8 cellular contexts compared by ENCODE assay signal in genomic region chr6:34414999-34415858, GRCh38. TPM values are rescaled to one million over a fixed set of nuclear protein-coding genes. Genes with fewer than 3 reads are reported as not detected.
DNase-seq lines count a peak whose midpoint lies in the region; ATAC-seq, FAIRE-seq and TF ChIP-seq lines count a peak whose summit lies in the region.

No MANE protein-coding gene starts in this region.

- H3K36me3 ChIP-seq in K562 (ENCODE audit: control insufficient read depth, insufficient read depth, low read length), result peaks cover 62% of the 10 kb centered on the region
- H3K36me3 ChIP-seq in gastrocnemius medialis, result peaks cover 0 to 35% of the 10 kb centered on the region in 2 donors

- DNase-seq in Calu3 (peak; percentile 72), HuH-7 (ENCODE audit: low spot score) (peak; percentile 58), SHP77 treated with DMSO at 0.1 percent for 48 hours (lab: John Stamatoyannopoulos, UW) (peak; percentile 22), K562 (ENCODE audit: extremely low read depth in 1 of 4, low spot score in 3 of 4) (peak; percentile 50 to 82 (median 63)), hepatic stellate cell (ENCODE audit: low spot score) (peak; percentile 63), gastrocnemius medialis (peak; percentile 51 to 57)

- H3K4me3 Mint-ChIP-seq in Calu3 (ENCODE audit: low read depth, unreplicated experiment), result no peak overlapping the region

- H3K27ac ChIP-seq in K562 (ENCODE audit: extremely low read depth, low read depth, low read length) (no peak overlapping the region; the same call in 2 of the 3 replicates), gastrocnemius medialis (peak overlapping the region; percentile 41 to 59 (median 54))

- peaks cover 43% of the 10 kb centered on the region for H3K4me1 Mint-ChIP-seq in Calu3 (ENCODE audit: low read depth, unreplicated experiment)

- CTCF ChIA-PET in Calu3 (lab: Charles Lee), result interaction anchor here (0.6 to 5.1 kb wide), 57 partner anchors 11 to 770 kb away, joined by 3 to 107 read pairs (median 5); partner anchors contain the start of genes HMGA1, RPS10, SMIM29 and TAF11
- CTCF ChIA-PET in K562 (lab: Yijun Ruan, JAX; ENCODE audit: low intra/inter-chr PET ratio), result interaction anchor here (0.6 to 3.3 kb wide), 7 partner anchors 9 to 252 kb away, joined by 3 to 27 read pairs (median 4); partner anchors contain the start of genes NUDT3 and SMIM29

- in situ Hi-C loops in K562 (cut with MboI) (loop anchor here (5.0 kb wide), 2 partner anchors 168 to 248 kb away; partner anchors contain the start of gene SMIM29), gastrocnemius medialis (cut with MboI; ENCODE audit: low sequenced_read_pairs in 4 of 4) (loop anchor here in 3 of 4 donors (5.0 to 10.0 kb wide), 3 partner anchors 163 to 223 kb away; no protein-coding TSS in a partner anchor)

- H3K4me3 ChIP-seq in K562 (no peak overlapping the region), gastrocnemius medialis (no peak overlapping the region)

- H3K27ac Mint-ChIP-seq in Calu3 (ENCODE audit: unreplicated experiment), result peak overlapping the region; percentile 62

- H3K79me2 ChIP-seq in K562 (ENCODE audit: control insufficient read depth, insufficient read depth, low read length), result peaks cover 5% of the 10 kb centered on the region

- no peaks in the 10 kb centered on the region for H3K27me3 Mint-ChIP-seq in Calu3 (ENCODE audit: unreplicated experiment)

- H3K27me3 ChIP-seq in K562 (ENCODE audit: control insufficient read depth in 2 of 2, insufficient read depth in 2 of 2, low read length in 2 of 2), result no peaks in the 10 kb centered on the region
- no peaks in the 10 kb centered on the region for H3K27me3 ChIP-seq in gastrocnemius medialis

- peak; percentile 95 to 97 for TF ChIP-seq RAD21 in K562 (CRISPR knock-in tag; conservative IDR thresholded peaks at IDR 0.05 in 1 of 2, IDR thresholded peaks at IDR 0.05 in 1 of 2)

- no peak overlapping the region for H3K9ac ChIP-seq in K562 (ENCODE audit: insufficient read depth in 1 of 2, low read depth in 2 of 2, low read length in 2 of 2)

- TF ChIP-seq POLR2A in K562 (conservative IDR thresholded peaks at IDR 0.05) (no peak), gastrocnemius medialis (IDR thresholded peaks at IDR 0.05) (no peak)

- POLR2A ChIA-PET in K562 (lab: Yijun Ruan, JAX), result interaction anchor here (0.7 to 4.9 kb wide), 24 partner anchors 9 to 675 kb away, joined by 3 to 67 read pairs (median 5); partner anchors contain the start of genes HMGA1, NUDT3, RPS10 and SMIM29

- intact Hi-C loops in Calu3 (cut with micrococcal nuclease; ENCODE audit: unreplicated experiment) (loop anchor here (1.0 kb wide), 3 partner anchors 166 to 251 kb away; partner anchors contain the start of gene SMIM29), K562 (cut with micrococcal nuclease) (loop anchor here (1.0 to 2.0 kb wide), 3 partner anchors 166 to 250 kb away; partner anchors contain the start of gene SMIM29), gastrocnemius medialis (cut with DNase I; ENCODE audit: low total_unique reads) (loop anchor here (1.0 kb wide), 2 partner anchors 166 to 219 kb away; partner anchors contain the start of gene SMIM29)

- H3K9me3 ChIP-seq in K562 (replicated peaks; ENCODE audit: control insufficient read depth, insufficient read depth, low read depth, low read length), result no peaks in the 10 kb centered on the region
- no peaks in the 10 kb centered on the region for H3K9me3 ChIP-seq in gastrocnemius medialis

- no peak for TF ChIP-seq EP300 in K562 (IDR thresholded peaks at IDR 0.05; ENCODE audit: low read length)

- peak; percentile 76 for FAIRE-seq in K562 (lab: Jason Lieb, UNC)

- H3K9me1 ChIP-seq in K562 (ENCODE audit: control insufficient read depth, insufficient read depth, low read length), result no peaks in the 10 kb centered on the region

- WGBS in K562 (ENCODE audit: insufficient coverage, low coverage, missing lambda C conversion rate), result 71% methylated on average over 11 of the region's 11 CpGs

- no peaks in the 10 kb centered on the region for H3K9me3 Mint-ChIP-seq in Calu3 (ENCODE audit: low read depth, unreplicated experiment)

- ATAC-seq in K562 (peak; percentile 85), gastrocnemius medialis (peak; percentile 94 to 96), GM21529 (IDR thresholded peaks at IDR 0.05; ENCODE audit: unreplicated experiment) (no peak), GM21390 (IDR thresholded peaks at IDR 0.05; ENCODE audit: unreplicated experiment) (no peak)

- H4K20me1 ChIP-seq in K562 (replicated peaks; ENCODE audit: control insufficient read depth, insufficient read depth, low read length), result peaks cover 20% of the 10 kb centered on the region

- BruUV-seq in Calu3 (replicated peaks; lab: Mats Ljungman, UMichigan) (no TSS peak), K562 (replicated peaks; lab: Mats Ljungman, UMichigan) (no TSS peak)

- no peak overlapping the region for H3K4me2 ChIP-seq in K562 (ENCODE audit: insufficient read depth, low read length)

- TF ChIP-seq CTCF in Calu3 (IDR thresholded peaks at IDR 0.05; ENCODE audit: unreplicated experiment), result peak; percentile 85
- peak; percentile 73 to 89 (median 78) for TF ChIP-seq CTCF in K562 (IDR thresholded peaks at IDR 0.05 in 2 of 3, conservative IDR thresholded peaks at IDR 0.05 in 1 of 3; ENCODE audit: insufficient read depth in 2 of 3, low read depth in 1 of 3, low read length in 3 of 3)
- TF ChIP-seq CTCF in gastrocnemius medialis (IDR thresholded peaks at IDR 0.05 in 4 of 5, conservative IDR thresholded peaks at IDR 0.05 in 1 of 5), result peak; percentile 76 to 84 (median 78)

- no peak overlapping the region for H2AFZ ChIP-seq in K562 (ENCODE audit: low read depth, low read length)

- peaks cover 60% of the 10 kb centered on the region for H3K36me3 Mint-ChIP-seq in Calu3 (ENCODE audit: insufficient read depth, unreplicated experiment)

- H3K4me1 ChIP-seq in K562 (replicated peaks in 1 of 2; ENCODE audit: control insufficient read depth in 2 of 2, insufficient read depth in 2 of 2, low read length in 2 of 2) (no peaks in the 10 kb centered on the region), gastrocnemius medialis (peaks cover 7 to 10% of the 10 kb centered on the region in 2 donors)

RNA-seq across cellular contexts. Expression of gene RPS10, which starts 10.6 kb away (rescaled TPM):
- total RNA-seq in Calu3 (2022) (1,887 and 2,049 TPM in 2 replicates), K562 (2014; rRNA removed) (3,907 and 4,273 TPM in 2 replicates), K562 (2014; rRNA removed; fragmentation: Illumina TruSeq; extraction: Trizol) (2,809 and 3,197 TPM in 2 replicates), K562 (2015; rRNA removed; fragmentation: Illumina TruSeq; extraction: Trizol) (3,578 and 3,876 TPM in 2 replicates), K562 (2021) (3,062 and 3,200 TPM in 2 replicates), gastrocnemius medialis (1,000 to 10,000 TPM; 1,471 to 2,243 (median 1,775) TPM)
- 244 and 499 TPM in 2 replicates for total RNA-seq in K562 (2011; cell fraction: chromatin; rRNA removed; ENCODE audit: low replicate concordance)
- 961 and 1,244 TPM in 2 replicates for total RNA-seq in K562 (2011; cell fraction: nucleolus; rRNA removed)
- 1,028 and 1,732 TPM in 2 replicates for total RNA-seq in K562 (2011; cell fraction: nucleoplasm; rRNA removed)
- polyA plus RNA-seq in K562 (2011; rRNA removed) (5,201 and 6,397 TPM in 2 replicates), K562 (2014; fragmentation: Illumina TruSeq; extraction: Trizol) (4,753 and 5,213 TPM in 2 replicates), K562 (2014; fragmentation: Nextera tagmentation; extraction: Ambion mirVana) (1,000 to 10,000 TPM; 2,680 to 3,048 TPM), K562 (2014; rRNA removed) (4,615 and 5,251 TPM in 2 replicates)
- 12,487 and 14,962 TPM in 2 replicates for polyA plus RNA-seq in K562 (2011; cell fraction: cytosol; rRNA removed)
- 1,847 and 2,630 TPM in 2 replicates for polyA plus RNA-seq in K562 (2011; cell fraction: nucleus; rRNA removed)
- polyA plus RNA-seq in K562 (2012), result 4,197 and 5,822 TPM in 2 replicates
- 2,379 and 2,522 TPM in 2 replicates for polyA minus RNA-seq in K562 (2011; rRNA and poly(A)+ RNA removed)
- polyA minus RNA-seq in K562 (2011; cell fraction: cytosol; rRNA and poly(A)+ RNA removed), result 976 and 1,028 TPM in 2 replicates
- polyA minus RNA-seq in K562 (2011; cell fraction: nucleus; rRNA and poly(A)+ RNA removed), result 203 and 375 TPM in 2 replicates

RNA-seq across cellular contexts. Expression of gene NUDT3, which starts 22.8 kb away (rescaled TPM):
- total RNA-seq in Calu3 (2022) (43.9 and 48.4 TPM in 2 replicates), K562 (2014; rRNA removed) (47.3 and 51.0 TPM in 2 replicates), K562 (2014; rRNA removed; fragmentation: Illumina TruSeq; extraction: Trizol) (61.8 and 70.8 TPM in 2 replicates), K562 (2015; rRNA removed; fragmentation: Illumina TruSeq; extraction: Trizol) (57.2 and 59.8 TPM in 2 replicates), K562 (2021) (49.8 and 56.4 TPM in 2 replicates), gastrocnemius medialis (10 to 100 TPM; 40.0 to 71.9 (median 50.6) TPM)
- 19.3 and 42.2 TPM in 2 replicates for total RNA-seq in K562 (2011; cell fraction: chromatin; rRNA removed; ENCODE audit: low replicate concordance)
- total RNA-seq in K562 (2011; cell fraction: nucleolus; rRNA removed), result 17.3 and 21.3 TPM in 2 replicates
- total RNA-seq in K562 (2011; cell fraction: nucleoplasm; rRNA removed), result 38.4 and 67.7 TPM in 2 replicates
- polyA plus RNA-seq in K562 (2011; rRNA removed) (68.5 and 81.2 TPM in 2 replicates), K562 (2014; fragmentation: Illumina TruSeq; extraction: Trizol) (54.8 and 56.0 TPM in 2 replicates), K562 (2014; fragmentation: Nextera tagmentation; extraction: Ambion mirVana) (10 to 100 TPM in 1 of 2 experiments, 1 to 10 TPM in 1; 5.4 to 57.7 TPM), K562 (2014; rRNA removed) (54.4 and 56.8 TPM in 2 replicates)
- 29.2 and 49.7 TPM in 2 replicates for polyA plus RNA-seq in K562 (2011; cell fraction: cytosol; rRNA removed)
- polyA plus RNA-seq in K562 (2011; cell fraction: nucleus; rRNA removed), result 20.7 and 29.1 TPM in 2 replicates
- 15.2 and 19.2 TPM in 2 replicates for polyA plus RNA-seq in K562 (2012)
- 105 and 133 TPM in 2 replicates for polyA minus RNA-seq in K562 (2011; rRNA and poly(A)+ RNA removed)
- polyA minus RNA-seq in K562 (2011; cell fraction: cytosol; rRNA and poly(A)+ RNA removed), result 46.1 and 59.9 TPM in 2 replicates
- 9.4 and 18.1 TPM in 2 replicates for polyA minus RNA-seq in K562 (2011; cell fraction: nucleus; rRNA and poly(A)+ RNA removed)

RNA-seq across cellular contexts. Expression of gene PACSIN1, which starts 50.6 kb away (rescaled TPM):
- total RNA-seq in Calu3 (2022), result 0.26 and 0.69 TPM in 2 replicates
- total RNA-seq in K562 (2011; cell fraction: chromatin; rRNA removed; ENCODE audit: low replicate concordance), result 1.5 and 2.1 TPM in 2 replicates
- total RNA-seq in K562 (2011; cell fraction: nucleolus; rRNA removed), result 1.2 and 1.3 TPM in 2 replicates
- 0.99 and 1.1 TPM in 2 replicates for total RNA-seq in K562 (2011; cell fraction: nucleoplasm; rRNA removed)
- total RNA-seq in K562 (2014; rRNA removed), result 0.41 and 0.45 TPM in 2 replicates
- 0.10 and 0.29 TPM in 2 replicates for total RNA-seq in K562 (2014; rRNA removed; fragmentation: Illumina TruSeq; extraction: Trizol)
- total RNA-seq in K562 (2015; rRNA removed; fragmentation: Illumina TruSeq; extraction: Trizol), result 0.22 and 0.23 TPM in 2 replicates
- total RNA-seq in K562 (2021), result 0.98 and 1.7 TPM in 2 replicates
- polyA plus RNA-seq in K562 (2011; rRNA removed), result 1.1 and 1.4 TPM in 2 replicates
- polyA plus RNA-seq in K562 (2011; cell fraction: cytosol; rRNA removed), result 1.2 and 1.6 TPM in 2 replicates
- 2.2 and 3.4 TPM in 2 replicates for polyA plus RNA-seq in K562 (2011; cell fraction: nucleus; rRNA removed)
- 0.90 and 1.2 TPM in 2 replicates for polyA plus RNA-seq in K562 (2012)
- polyA plus RNA-seq in K562 (2014; fragmentation: Illumina TruSeq; extraction: Trizol), result 0.79 and 1.4 TPM in 2 replicates
- polyA plus RNA-seq in K562 (2014; fragmentation: Nextera tagmentation; extraction: Ambion mirVana), result under 1 TPM; 0.01 to 0.03 TPM
- 0.98 and 1.2 TPM in 2 replicates for polyA plus RNA-seq in K562 (2014; rRNA removed)
- 0.98 and 1.1 TPM in 2 replicates for polyA minus RNA-seq in K562 (2011; rRNA and poly(A)+ RNA removed)
- 0.95 and 1.7 TPM in 2 replicates for polyA minus RNA-seq in K562 (2011; cell fraction: cytosol; rRNA and poly(A)+ RNA removed)
- polyA minus RNA-seq in K562 (2011; cell fraction: nucleus; rRNA and poly(A)+ RNA removed), result 0.67 and 1.9 TPM in 2 replicates
- total RNA-seq in gastrocnemius medialis, result not detected

Comparison
In these comparisons a context has a peak if more than half of its experiments do, and no peak if none do; other contexts are left out.
1. DNase-seq: peak in every context shown above with its lines; median percentile 72 in Calu3; 63 in K562; 63 in hepatic stellate cell; 58 in HuH-7; 54 in gastrocnemius medialis; 22 in SHP77 treated with DMSO at 0.1 percent for 48 hours.
2. ATAC-seq: peak in K562 (single experiment) and gastrocnemius medialis (2 of 2); none in GM21529 (single experiment) and GM21390 (single experiment).
3. Peak in every context shown above with its lines, with median percentiles within 50 percentile points of each other: CTCF ChIP-seq.